In genomic region chr20:51014797-51015722, GRCh38 we compare ENCODE assay signal across 8 cellular contexts. TPM values are rescaled to one million over a fixed set of nuclear protein-coding genes. Genes with fewer than 3 reads are reported as not detected.
DNase-seq lines count a peak whose midpoint lies in the region; TF ChIP-seq lines count a peak whose summit lies in the region.

No MANE protein-coding gene starts in this region.

- H3K4me3 ChIP-seq in AG04449 (ENCODE audit: low read depth, low read length) (no peak overlapping the region), astrocyte of the cerebellum (ENCODE audit: low read depth, low read length) (no peak overlapping the region), iPS-20b (ENCODE audit: low read length) (peak overlapping the region; percentile 32; the same call in 1 of the 2 replicates), tibial nerve (no peak overlapping the region)

- DNase-seq in AG04449 (ENCODE audit: low read depth, low spot score) (no peak), G401 (ENCODE audit: low spot score) (peak; percentile 51), NCI-H2196 treated with DMSO at 0.1 percent for 48 hours (lab: John Stamatoyannopoulos, UW; ENCODE audit: unreplicated experiment) (peak; percentile 12), astrocyte of the cerebellum (ENCODE audit: low read depth) (peak; percentile 57), tibial nerve (ENCODE audit: low spot score in 2 of 2) (no peak), NCI-H187 treated with DMSO at 0.1 percent for 48 hours (lab: John Stamatoyannopoulos, UW) (no peak)
- no peak for DNase-seq in T-helper 2 cell treated with Interferon-gamma antibody and Interleukin-4, amounts not matched to agents 5 μg/mL and 100 μg/mL, for 36 hours (ENCODE audit: low spot score)

- H3K4me3 Mint-ChIP-seq in T-helper 2 cell treated with Interferon-gamma antibody and Interleukin-4, amounts not matched to agents 5 μg/mL and 100 μg/mL, for 36 hours = no peak overlapping the region

- H3K9me3 Mint-ChIP-seq in T-helper 2 cell treated with Interferon-gamma antibody and Interleukin-4, amounts not matched to agents 5 μg/mL and 100 μg/mL, for 36 hours = no peaks in the 10 kb centered on the region

- no peak for TF ChIP-seq POLR2A in tibial nerve (IDR thresholded peaks at IDR 0.05)

- H3K27ac Mint-ChIP-seq in T-helper 2 cell treated with Interferon-gamma antibody and Interleukin-4, amounts not matched to agents 5 μg/mL and 100 μg/mL, for 36 hours = no peak overlapping the region

- TF ChIP-seq CTCF in AG04449 (IDR thresholded peaks at IDR 0.05; ENCODE audit: insufficient read depth, low read length, missing control alignments) (peak; percentile 88), astrocyte of the cerebellum (IDR thresholded peaks at IDR 0.05; ENCODE audit: low read depth, low read length, missing control alignments) (peak; percentile 94), tibial nerve (IDR thresholded peaks at IDR 0.05) (peak; percentile 31 to 56 (median 40))

- H3K27ac ChIP-seq in iPS-20b (ENCODE audit: low read length) (peak overlapping the region; percentile 3), tibial nerve (no peak overlapping the region)

- H3K9me3 ChIP-seq in iPS-20b (ENCODE audit: insufficient read depth, low read depth, low read length) (no peaks in the 10 kb centered on the region), tibial nerve (no peaks in the 10 kb centered on the region)

- POLR2A ChIA-PET in AG04449 (lab: Yijun Ruan, JAX) = no interaction called here

- H3K27me3 Mint-ChIP-seq in T-helper 2 cell treated with Interferon-gamma antibody and Interleukin-4, amounts not matched to agents 5 μg/mL and 100 μg/mL, for 36 hours (ENCODE audit: low read depth) = peaks cover 8% of the 10 kb centered on the region

- H3K4me1 ChIP-seq in iPS-20b (ENCODE audit: insufficient read depth, low read length) (peaks cover 16% of the 10 kb centered on the region), tibial nerve (peaks cover 0 to 2% (median 0%) of the 10 kb centered on the region in 4 donors)

- no peak for TF ChIP-seq EP300 in tibial nerve (IDR thresholded peaks at IDR 0.05)

- H3K36me3 ChIP-seq in iPS-20b (ENCODE audit: insufficient read depth, low read depth, low read length) (no peaks in the 10 kb centered on the region), tibial nerve (no peaks in the 10 kb centered on the region)

- H3K36me3 Mint-ChIP-seq in T-helper 2 cell treated with Interferon-gamma antibody and Interleukin-4, amounts not matched to agents 5 μg/mL and 100 μg/mL, for 36 hours (ENCODE audit: low read depth) = no peaks in the 10 kb centered on the region

- H3K4me1 Mint-ChIP-seq in T-helper 2 cell treated with Interferon-gamma antibody and Interleukin-4, amounts not matched to agents 5 μg/mL and 100 μg/mL, for 36 hours (ENCODE audit: low read depth) = no peaks in the 10 kb centered on the region

- no peak overlapping the region for H3K9ac ChIP-seq in iPS-20b (ENCODE audit: low read depth, low read length)

- no peaks in the 10 kb centered on the region; the same call in 1 of the 2 replicates for H3K27me3 ChIP-seq in iPS-20b (ENCODE audit: insufficient read depth, low read length)
- H3K27me3 ChIP-seq in tibial nerve = peaks cover 0 to 5% of the 10 kb centered on the region in 2 donors

- in situ Hi-C loops in G401 (cut with HindIII; ENCODE audit: low sequenced_read_pairs) = no loop called here
- in situ Hi-C loops in astrocyte of the cerebellum (cut with HindIII; ENCODE audit: low sequenced_read_pairs) = no loop called here

- 38 to 43% methylated on average over 16 of the region's 16 CpGs for WGBS in tibial nerve, 2 donors

- CTCF ChIA-PET in AG04449 (lab: Yijun Ruan, JAX) = interaction anchor here (0.6 to 5.3 kb wide), 61 partner anchors 10 to 951 kb away, joined by 3 to 144 read pairs (median 4); partner anchors contain the start of gene BCAS4

RNA-seq across cellular contexts. Expression of gene KCNG1, which starts 7.8 kb away (rescaled TPM):
- 0.85 and 1.4 TPM in 2 replicates for total RNA-seq in G401 (2014; rRNA removed; shearing (Covaris generic))
- 1 to 10 TPM in 2 of 4 donors, under 1 TPM in 2; 0.39 to 7.0 (median 0.91) TPM for total RNA-seq in tibial nerve

RNA-seq across cellular contexts. Expression of gene MOCS3, which starts 56.4 kb away (rescaled TPM):
- 14.0 and 15.0 TPM in 2 replicates for total RNA-seq in G401 (2014; rRNA removed; shearing (Covaris generic))
- 1 to 10 TPM; 4.2 to 5.7 (median 5.6) TPM for total RNA-seq in tibial nerve

RNA-seq across cellular contexts. Expression of gene DPM1, which starts 56.7 kb away (rescaled TPM):
- 148 and 156 TPM in 2 replicates for total RNA-seq in G401 (2014; rRNA removed; shearing (Covaris generic))
- total RNA-seq in tibial nerve = 10 to 100 TPM; 29.4 to 54.2 (median 42.7) TPM

Comparison
In these comparisons a context has a peak if more than half of its experiments do, and no peak if none do; other contexts are left out.
1. DNase-seq: peak in G401 (single experiment), NCI-H2196 treated with DMSO at 0.1 percent for 48 hours (single experiment) and astrocyte of the cerebellum (single experiment); none in AG04449 (single experiment), tibial nerve (0 of 2), T-helper 2 cell treated with Interferon-gamma antibody and Interleukin-4, amounts not matched to agents 5 μg/mL and 100 μg/mL, for 36 hours (single experiment) and NCI-H187 treated with DMSO at 0.1 percent for 48 hours (single experiment).
2. CTCF ChIP-seq: peak in every context shown above with its lines; median percentile 94 in astrocyte of the cerebellum; 88 in AG04449; 40 in tibial nerve.